Comparison of ENCODE assay signal across 20 cellular contexts in genomic region chr17:82378741-82379021, GRCh38. TPM values are rescaled to one million over a fixed set of nuclear protein-coding genes. Genes with fewer than 3 reads are reported as not detected.
DNase-seq lines count a peak whose midpoint lies in the region; ATAC-seq and TF ChIP-seq lines count a peak whose summit lies in the region.
"Had no signal": no experiment of that assay in that cellular context is flagged by ENCODE, and none has a peak within 500 bp of the region (broad histone marks: within the 10 kb centered on the region; RNA-seq: fewer than 3 reads in every experiment).

No MANE protein-coding gene starts in this region.

- H3K9ac ChIP-seq in neural progenitor cell: no peak overlapping the region
- H3K9ac ChIP-seq: GM23248 had no signal

- intact Hi-C loops in Right ventricle myocardium superior (cut with DNase I) (no loop called here), right cardiac atrium (cut with DNase I) (no loop called here)

- H3K27ac Mint-ChIP-seq in glutamatergic neuron (ENCODE audit: unreplicated experiment) (peak overlapping the region; percentile 62), neural progenitor cell (peak overlapping the region; percentile 83)
- H3K27ac Mint-ChIP-seq: CD4-positive, alpha-beta memory T cell had no signal

- H3K9me3 Mint-ChIP-seq in glutamatergic neuron (ENCODE audit: unreplicated experiment) (peaks cover 6% of the 10 kb centered on the region), neural progenitor cell (no peaks in the 10 kb centered on the region)
- H3K9me3 Mint-ChIP-seq: CD4-positive, alpha-beta memory T cell had no signal

- H3K4me3 Mint-ChIP-seq in glutamatergic neuron (ENCODE audit: unreplicated experiment) (no peak overlapping the region), neural progenitor cell (no peak overlapping the region)
- H3K4me3 Mint-ChIP-seq: CD4-positive, alpha-beta memory T cell had no signal

- DNase-seq in Right ventricle myocardium superior: peak; percentile 21
- no peak for DNase-seq in right cardiac atrium
- no peak for DNase-seq in glutamatergic neuron
- no peak for DNase-seq in neural progenitor cell (ENCODE audit: low spot score)
- no peak for DNase-seq in NCI-H2107 treated with DMSO at 0.1 percent for 48 hours (lab: John Stamatoyannopoulos, UW; ENCODE audit: unreplicated experiment)
- DNase-seq in NCI-H2196 treated with DMSO at 0.1 percent for 48 hours (lab: John Stamatoyannopoulos, UW; ENCODE audit: unreplicated experiment): no peak
- DNase-seq: C1 segment of cervical spinal cord; Calu3; CD4-positive, alpha-beta memory T cell; COR-L47; DMS53; GM23248; H7; HCEC 1CT had no signal

- TF ChIP-seq CTCF in glutamatergic neuron (IDR thresholded peaks at IDR 0.05; ENCODE audit: partially characterized antibody, unreplicated experiment) (no peak), neural progenitor cell (IDR thresholded peaks at IDR 0.05) (no peak)

- H3K27me3 ChIP-seq in right cardiac atrium (ENCODE audit: control insufficient read depth, insufficient read depth) (no peaks in the 10 kb centered on the region), neural progenitor cell (peaks cover under 1% of the 10 kb centered on the region)

- H3K9me3 ChIP-seq in right cardiac atrium (ENCODE audit: control insufficient read depth, low read length) (no peaks in the 10 kb centered on the region), neural progenitor cell (ENCODE audit: low read depth) (no peaks in the 10 kb centered on the region)

- H3K36me3 ChIP-seq in neural progenitor cell: no peaks in the 10 kb centered on the region

- H4K20me1 ChIP-seq in neural progenitor cell (ENCODE audit: low read depth): no peaks in the 10 kb centered on the region

- ATAC-seq in Right ventricle myocardium superior (ENCODE audit: poor library complexity) (no peak), right cardiac atrium (no peak), HG03135 (IDR thresholded peaks at IDR 0.05; ENCODE audit: unreplicated experiment) (no peak)

- peaks cover 11% of the 10 kb centered on the region for H3K27me3 Mint-ChIP-seq in glutamatergic neuron (ENCODE audit: unreplicated experiment)
- peaks cover 5% of the 10 kb centered on the region for H3K27me3 Mint-ChIP-seq in neural progenitor cell (ENCODE audit: insufficient read depth, low read depth)

- no peaks in the 10 kb centered on the region for H3K79me2 ChIP-seq in neural progenitor cell (ENCODE audit: low read depth)

- peaks cover 2% of the 10 kb centered on the region for H3F3A ChIP-seq in neural progenitor cell (ENCODE audit: low read depth)

- H3K4me2 ChIP-seq in neural progenitor cell: no peak overlapping the region

- 68% methylated on average over 10 of the region's 10 CpGs for WGBS in right cardiac atrium

- no peak overlapping the region for H2AFZ ChIP-seq in neural progenitor cell (replicated peaks)
- H2AFZ ChIP-seq: GM23248 had no signal

- no peak overlapping the region for H3K27ac ChIP-seq in right cardiac atrium (ENCODE audit: low read length)
- H3K27ac ChIP-seq in neural progenitor cell: no peak overlapping the region
- H3K27ac ChIP-seq: GM23248 had no signal

- no peak overlapping the region for H3K4me3 ChIP-seq in right cardiac atrium (ENCODE audit: low read length)
- no peak overlapping the region for H3K4me3 ChIP-seq in neural progenitor cell
- H3K4me3 ChIP-seq: GM23248 had no signal

- H3K4me1 ChIP-seq in right cardiac atrium (ENCODE audit: control insufficient read depth, insufficient read depth, low read length) (no peaks in the 10 kb centered on the region), neural progenitor cell (peaks cover 3% of the 10 kb centered on the region)

- H3K36me3 Mint-ChIP-seq in glutamatergic neuron (ENCODE audit: unreplicated experiment) (no peaks in the 10 kb centered on the region), neural progenitor cell (no peaks in the 10 kb centered on the region)
- H3K36me3 Mint-ChIP-seq: CD4-positive, alpha-beta memory T cell had no signal

- peaks cover 13% of the 10 kb centered on the region for H3K4me1 Mint-ChIP-seq in glutamatergic neuron (ENCODE audit: low read depth, unreplicated experiment)
- H3K4me1 Mint-ChIP-seq in neural progenitor cell: peaks cover 28% of the 10 kb centered on the region

RNA-seq across cellular contexts. Expression of gene UTS2R, which starts 7.1 kb away (rescaled TPM):
- total RNA-seq in Right ventricle myocardium superior (0.81 TPM), right cardiac atrium (1 to 10 TPM; 2.3 to 7.5 (median 4.6) TPM), glutamatergic neuron (ENCODE audit: unreplicated experiment) (7.2 TPM), neural progenitor cell (ENCODE audit: low replicate concordance) (0.46 TPM in 1 of 2 replicates, not detected in the other)
- 1.0 TPM for polyA plus RNA-seq in right cardiac atrium
- total RNA-seq: A172; Calu3; CD4-positive, alpha-beta memory T cell; Daoy; G401; GM23248; H1; H7 had no signal
- polyA plus RNA-seq: BJ; CD4-positive, alpha-beta memory T cell; GM23248 had no signal

RNA-seq across cellular contexts. Expression of gene TEX19, which starts 19.6 kb away (rescaled TPM):
- total RNA-seq in Right ventricle myocardium superior (not detected), right cardiac atrium (not detected), glutamatergic neuron (ENCODE audit: unreplicated experiment) (not detected), neural progenitor cell (ENCODE audit: low replicate concordance) (0.19 TPM in 1 of 2 replicates, not detected in the other)
- not detected for polyA plus RNA-seq in right cardiac atrium
- total RNA-seq: A172; Calu3; CD4-positive, alpha-beta memory T cell; Daoy; GM23248 had no signal
- polyA plus RNA-seq: CD4-positive, alpha-beta memory T cell; GM23248 had no signal

RNA-seq across cellular contexts. Expression of gene HEXD, which starts 39.5 kb away (rescaled TPM):
- total RNA-seq in Right ventricle myocardium superior (14.8 TPM), right cardiac atrium (10 to 100 TPM; 13.6 to 24.4 (median 18.7) TPM), glutamatergic neuron (ENCODE audit: unreplicated experiment) (58.7 TPM), neural progenitor cell (ENCODE audit: low replicate concordance) (22.3 and 41.8 TPM in 2 replicates)
- polyA plus RNA-seq in right cardiac atrium: 22.5 TPM

RNA-seq across cellular contexts. Expression of gene OGFOD3, which starts 39.7 kb away (rescaled TPM):
- 29.9 TPM for total RNA-seq in Right ventricle myocardium superior
- 10 to 100 TPM; 27.9 to 34.0 (median 30.5) TPM for total RNA-seq in right cardiac atrium
- polyA plus RNA-seq in right cardiac atrium: 28.9 TPM
- total RNA-seq in glutamatergic neuron (ENCODE audit: unreplicated experiment): 23.0 TPM
- total RNA-seq in neural progenitor cell (ENCODE audit: low replicate concordance): 26.8 and 34.2 TPM in 2 replicates

RNA-seq across cellular contexts. Expression of gene SECTM1, which starts 45.1 kb away (rescaled TPM):
- total RNA-seq in Right ventricle myocardium superior: 4.3 TPM
- total RNA-seq in right cardiac atrium: 1 to 10 TPM; 2.8 to 5.7 (median 3.3) TPM
- 2.5 TPM for polyA plus RNA-seq in right cardiac atrium
- 0.29 TPM for total RNA-seq in glutamatergic neuron (ENCODE audit: unreplicated experiment)
- total RNA-seq in neural progenitor cell (ENCODE audit: low replicate concordance): 0.12 TPM in 1 of 2 replicates, not detected in the other
